In the genomic region with DNA sequence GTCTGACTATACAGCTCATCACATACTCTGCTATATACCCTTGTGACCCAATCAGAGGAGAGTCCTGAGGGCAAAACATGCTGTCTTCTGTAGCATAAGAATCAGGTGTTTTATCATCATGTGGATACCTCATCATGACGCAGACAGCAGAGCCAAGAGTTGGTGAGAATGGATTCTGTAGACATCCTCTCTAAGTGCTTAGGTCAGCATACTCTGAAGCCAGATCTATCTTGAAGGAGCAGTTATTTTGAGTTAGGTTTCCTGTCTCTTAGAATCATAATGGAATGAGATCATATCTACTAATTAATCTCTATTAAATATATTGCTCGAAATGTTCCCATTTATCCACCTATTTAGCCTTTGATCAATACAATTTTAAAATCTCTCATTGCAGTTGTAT, we compare ENCODE assay signal across 1 cellular context.
TF ChIP-seq lines count a peak whose summit lies in the region.

No MANE protein-coding gene starts in this region.

TF ChIP-seq in K562, 482 proteins besides CTCF, POLR2A, EP300 and RAD21:
- 0 out of 2 replicates have a peak, but pooled peaks have one; percentile 17 for TF ChIP-seq MAFK (IDR thresholded peaks at IDR 0.05; ENCODE audit: low read length)
- TF ChIP-seq NONO (IDR thresholded peaks at IDR 0.05; ENCODE audit: low read depth in 2 of 2, low read length in 1 of 2), result no peak
